In genomic region chr9:38200431-38200830, GRCh38 we compare ENCODE assay signal across 2 cellular contexts.
A peak's percentile ranks its signal among the peaks of the same experiment; 100 is the strongest.
TF ChIP-seq lines count a peak whose summit lies in the region.

No MANE protein-coding gene starts in this region.

TF ChIP-seq in K562, 482 proteins besides CTCF, POLR2A, EP300 and RAD21 (continued from another document):
- TF ChIP-seq ZNF639 (CRISPR knock-in tag; conservative IDR thresholded peaks at IDR 0.05 in 1 of 2, IDR thresholded peaks at IDR 0.05 in 1 of 2) = 0 out of 4 replicates have a peak, but pooled peaks of 1 of the 2 experiments have one; percentile 13
- peak in 1 of 3 experiments; percentile 73 for TF ChIP-seq YY1 (IDR thresholded peaks at IDR 0.05; ENCODE audit: borderline replicate concordance in 1 of 3, control insufficient read depth in 1 of 3, extremely low read depth in 1 of 3, insufficient read depth in 3 of 3, insufficient read length in 1 of 3, insufficient replicate concordance in 2 of 3, low read depth in 1 of 3, low read length in 2 of 3)

TF ChIP-seq in neural cell, 6 proteins besides CTCF, POLR2A, EP300 and RAD21 (continued from another document):
- TF ChIP-seq REST (IDR thresholded peaks at IDR 0.05; ENCODE audit: borderline replicate concordance) (no peak), POLR2AphosphoS5 (IDR thresholded peaks at IDR 0.05) (peak; percentile 5), SMC3 (conservative IDR thresholded peaks at IDR 0.05; ENCODE audit: poor library complexity) (no peak), EZH2 (IDR thresholded peaks at IDR 0.05; ENCODE audit: borderline replicate concordance, insufficient read depth, low read length, poor library complexity, severe bottlenecking) (no peak)
